Comparison of ENCODE assay signal across 22 cellular contexts in genomic region chr1:30526652-30527345, GRCh38.
DNase-seq lines count a peak whose midpoint lies in the region; ATAC-seq and TF ChIP-seq lines count a peak whose summit lies in the region.
"Had no signal": no experiment of that assay in that cellular context is flagged by ENCODE, and none has a peak within 500 bp of the region (broad histone marks: within the 10 kb centered on the region; RNA-seq: fewer than 3 reads in every experiment).

No MANE protein-coding gene starts in this region.

- H3K27ac ChIP-seq in HEK293 (ENCODE audit: extremely low read depth, low read depth, low read length) (no peak overlapping the region), epithelial cell of prostate (peak overlapping the region; percentile 28), psoas muscle (peak overlapping the region; percentile 90)
- H3K27ac ChIP-seq: GM23248, stomach, transverse colon had no signal

- no peaks in the 10 kb centered on the region for H3K9me3 Mint-ChIP-seq in activated CD8-positive, alpha-beta T cell treated with anti-CD3 and anti-CD28 coated beads, Interleukin-2, amount 10 ng/mL, durations not matched to agents 7 days and 5 days (ENCODE audit: insufficient read depth)
- H3K9me3 Mint-ChIP-seq: activated T-helper 1 cell treated with anti-CD3 and anti-CD28 coated beads, Interleukin-12 subunit alpha, Interleukin-12 subunit beta, Interleukin-2, Interleukin-4 antibody, amounts not matched to agents 30 ng/mL and 10 ng/mL and 1 ng/mL, durations not matched to agents 14 hours and 24 hours and 36 hours; CD8-positive, alpha-beta T cell had no signal

- H3K36me3 ChIP-seq in HEK293 (ENCODE audit: control insufficient read depth in 2 of 2, insufficient read depth in 1 of 2, low read length in 2 of 2) (no peaks in the 10 kb centered on the region), psoas muscle (ENCODE audit: insufficient read depth in 1 of 2, low read depth in 1 of 2) (no peaks in the 10 kb centered on the region)
- H3K36me3 ChIP-seq: stomach, transverse colon had no signal

- H3K27me3 Mint-ChIP-seq in activated CD8-positive, alpha-beta T cell treated with anti-CD3 and anti-CD28 coated beads, Interleukin-2, amount 10 ng/mL, durations not matched to agents 7 days and 5 days (ENCODE audit: low read depth) = peaks cover 16% of the 10 kb centered on the region

- CTCF ChIA-PET in HEK293 (lab: Yijun Ruan, JAX) = no interaction called here
- CTCF ChIA-PET in activated CD8-positive, alpha-beta T cell treated with anti-CD3 and anti-CD28 coated beads, Interleukin-2, amount 10 ng/mL, durations not matched to agents 7 days and 5 days (lab: Charles Lee) = no interaction called here

- in situ Hi-C loops in Caki2 (cut with HindIII; ENCODE audit: low pct_unique_long_range_greater_than_20kb, low sequenced_read_pairs) = no loop called here

- no peaks in the 10 kb centered on the region for H3K36me3 Mint-ChIP-seq in activated CD8-positive, alpha-beta T cell treated with anti-CD3 and anti-CD28 coated beads, Interleukin-2, amount 10 ng/mL, durations not matched to agents 7 days and 5 days (ENCODE audit: low read depth)
- H3K36me3 Mint-ChIP-seq: activated naive CD8-positive, alpha-beta T cell; CD8-positive, alpha-beta T cell had no signal

- H3K4me3 ChIP-seq in HEK293 (ENCODE audit: low read depth, low read length) (no peak overlapping the region), psoas muscle (no peak overlapping the region)
- H3K4me3 ChIP-seq: GM23248, lung, stomach, transverse colon had no signal

- H3K4me3 Mint-ChIP-seq in activated CD8-positive, alpha-beta T cell treated with anti-CD3 and anti-CD28 coated beads, Interleukin-2, amount 10 ng/mL, durations not matched to agents 7 days and 5 days = no peak overlapping the region
- H3K4me3 Mint-ChIP-seq: activated naive CD8-positive, alpha-beta T cell; activated T-helper 1 cell treated with anti-CD3 and anti-CD28 coated beads, Interleukin-12 subunit alpha, Interleukin-12 subunit beta, Interleukin-2, Interleukin-4 antibody, amounts not matched to agents 30 ng/mL and 10 ng/mL and 1 ng/mL, durations not matched to agents 14 hours and 24 hours and 36 hours; CD8-positive, alpha-beta T cell; T-helper 17 cell had no signal

- H3K4me1 Mint-ChIP-seq in activated CD8-positive, alpha-beta T cell treated with anti-CD3 and anti-CD28 coated beads, Interleukin-2, amount 10 ng/mL, durations not matched to agents 7 days and 5 days (ENCODE audit: low read depth) = no peaks in the 10 kb centered on the region
- H3K4me1 Mint-ChIP-seq: T-helper 17 cell had no signal

- TF ChIP-seq CTCF in HEK293 (tag by site-specific recombination; IDR thresholded peaks at IDR 0.05) = no peak
- TF ChIP-seq CTCF in psoas muscle (IDR thresholded peaks at IDR 0.05) = no peak

- no peak overlapping the region for H3K27ac Mint-ChIP-seq in activated CD8-positive, alpha-beta T cell treated with anti-CD3 and anti-CD28 coated beads, Interleukin-2, amount 10 ng/mL, durations not matched to agents 7 days and 5 days
- H3K27ac Mint-ChIP-seq: activated naive CD8-positive, alpha-beta T cell; activated T-helper 1 cell treated with anti-CD3 and anti-CD28 coated beads, Interleukin-12 subunit alpha, Interleukin-12 subunit beta, Interleukin-2, Interleukin-4 antibody, amounts not matched to agents 30 ng/mL and 10 ng/mL and 1 ng/mL, durations not matched to agents 14 hours and 24 hours and 36 hours; CD8-positive, alpha-beta T cell; T-helper 17 cell had no signal

- ATAC-seq in psoas muscle = no peak
- ATAC-seq in activated CD8-positive, alpha-beta T cell treated with anti-CD3 and anti-CD28 coated beads, Interleukin-2, amount 10 ng/mL, durations not matched to agents 7 days and 5 days = no peak
- ATAC-seq: CD8-positive, alpha-beta T cell; T-helper 17 cell had no signal

- WGBS in psoas muscle, 3 donors = 48 to 56% (median 52%) methylated on average over 5 to 6 of the region's 6 CpGs

- H3K27me3 ChIP-seq in psoas muscle (ENCODE audit: insufficient read depth in 3 of 3, low read length in 2 of 3) = no peaks in the 10 kb centered on the region

- H3K4me1 ChIP-seq in HEK293 (ENCODE audit: control insufficient read depth, insufficient read depth, low read length) (no peaks in the 10 kb centered on the region), psoas muscle (peaks cover 51% of the 10 kb centered on the region)
- H3K4me1 ChIP-seq: stomach, transverse colon had no signal

- POLR2A ChIA-PET in HEK293 (lab: Yijun Ruan, JAX) = no interaction called here
- POLR2A ChIA-PET in activated CD8-positive, alpha-beta T cell treated with anti-CD3 and anti-CD28 coated beads, Interleukin-2, amount 10 ng/mL, durations not matched to agents 7 days and 5 days (lab: Charles Lee) = no interaction called here

- DNase-seq in Caki2 (ENCODE audit: low read depth) (peak; percentile 11), epithelial cell of prostate (ENCODE audit: low read depth, low spot score) (no peak), psoas muscle (no peak), NCI-H82 (lab: John Stamatoyannopoulos, UW) (no peak), NCI-H1436 (lab: John Stamatoyannopoulos, UW) (no peak), NCI-H345 (lab: John Stamatoyannopoulos, UW) (no peak)
- no peak for DNase-seq in activated CD8-positive, alpha-beta T cell treated with anti-CD3 and anti-CD28 coated beads, Interleukin-2, amount 10 ng/mL, durations not matched to agents 7 days and 5 days
- DNase-seq: activated CD4-positive, alpha-beta T cell treated with anti-CD3 and anti-CD28 coated beads, Interleukin-2, amount 50 U/mL, for 4 hours; NCI-H146; NCI-H748 treated with DMSO at 0.1 percent for 48 hours; posterior cingulate gyrus; small intestine; stimulated activated CD4-positive, alpha-beta T cell treated with anti-CD3 and anti-CD28 coated beads, Interleukin-4, amount 100 ng/mL, for 1 hour; T-helper 17 cell; transverse colon had no signal

- H3K9me3 ChIP-seq in HEK293 (ENCODE audit: control insufficient read depth, insufficient read depth, low read depth, low read length) = no peaks in the 10 kb centered on the region
- H3K9me3 ChIP-seq in psoas muscle = no peaks in the 10 kb centered on the region
- H3K9me3 ChIP-seq: stomach, transverse colon had no signal

- intact Hi-C loops in psoas muscle (cut with DNase I) = loop anchor here (5.0 to 10.0 kb wide), 2 partner anchors 181 to 1292 kb away; partner anchors contain the start of genes MECR (in 1 of the 2) and PTPRU (in 1 of the 2)

TF ChIP-seq in HEK293, 187 proteins besides CTCF, POLR2A, EP300 and RAD21:
- TF ChIP-seq ZNF114 (tag by site-specific recombination; IDR thresholded peaks at IDR 0.05) = no peak
- peak; percentile 83; the same call in 1 of the 2 replicates for TF ChIP-seq ZNF768 (tag by site-specific recombination; IDR thresholded peaks at IDR 0.05)
